8 cellular contexts compared by ENCODE assay signal in genomic region chr3:195106418-195106906, GRCh38.
DNase-seq lines count a peak whose midpoint lies in the region; ATAC-seq and TF ChIP-seq lines count a peak whose summit lies in the region.

No MANE protein-coding gene starts in this region.

- no peaks in the 10 kb centered on the region for H3F3A ChIP-seq in OCI-LY1 (ENCODE audit: insufficient read depth, low read length)

- H3K79me2 ChIP-seq in OCI-LY1 (ENCODE audit: insufficient read depth, low read length): no peaks in the 10 kb centered on the region

- intact Hi-C loops in esophagus muscularis mucosa (cut with DNase I): loop anchor here (2.0 kb wide), 1 partner anchor 424 kb away; no protein-coding TSS in a partner anchor

- peaks cover 8% of the 10 kb centered on the region for H3K4me1 Mint-ChIP-seq in activated T-cell treated with anti-CD3 and anti-CD28 coated beads, Interleukin-2, amount 50 U/mL, for 24 hours (ENCODE audit: low read depth)
- H3K4me1 Mint-ChIP-seq in nephron progenitor cell: peaks cover 36% of the 10 kb centered on the region

- H3K9me3 Mint-ChIP-seq in activated T-cell treated with anti-CD3 and anti-CD28 coated beads, Interleukin-2, amount 50 U/mL, for 24 hours: no peaks in the 10 kb centered on the region
- H3K9me3 Mint-ChIP-seq in nephron progenitor cell: no peaks in the 10 kb centered on the region

- H3K4me1 ChIP-seq in OCI-LY1 (ENCODE audit: insufficient read depth, low read length, severe bottlenecking) (peaks cover 6% of the 10 kb centered on the region), esophagus muscularis mucosa (peaks cover 16 to 24% (median 22%) of the 10 kb centered on the region in 4 donors)

- no peak overlapping the region for H2AFZ ChIP-seq in OCI-LY1 (ENCODE audit: low read length)

- H3K27me3 ChIP-seq in OCI-LY1 (ENCODE audit: insufficient read depth, low read length) (no peaks in the 10 kb centered on the region), esophagus muscularis mucosa (no peaks in the 10 kb centered on the region)

- peak overlapping the region; percentile 21; the same call in 1 of the 2 replicates for H3K4me2 ChIP-seq in OCI-LY1 (ENCODE audit: low read length)

- no peaks in the 10 kb centered on the region for H3K9me2 ChIP-seq in OCI-LY1 (ENCODE audit: low read depth, low read length)

- H3K27ac Mint-ChIP-seq in activated T-cell treated with anti-CD3 and anti-CD28 coated beads, Interleukin-2, amount 50 U/mL, for 24 hours: peak overlapping the region; percentile 53
- H3K27ac Mint-ChIP-seq in nephron progenitor cell: no peak overlapping the region

- no peaks in the 10 kb centered on the region for H4K20me1 ChIP-seq in OCI-LY1 (ENCODE audit: insufficient read depth, low read length)

- peak overlapping the region; percentile 57 for H3K4me3 Mint-ChIP-seq in activated T-cell treated with anti-CD3 and anti-CD28 coated beads, Interleukin-2, amount 50 U/mL, for 24 hours
- H3K4me3 Mint-ChIP-seq in nephron progenitor cell: peak overlapping the region; percentile 36

- peak; percentile 84 for ATAC-seq in HG03354 (IDR thresholded peaks at IDR 0.05; ENCODE audit: poor library complexity, severe bottlenecking, unreplicated experiment)
- ATAC-seq in stimulated activated naive CD8-positive, alpha-beta T cell treated with anti-CD3 and anti-CD28 coated beads, Interleukin-15, Interleukin-2, amounts not matched to agents 100 U/mL and 50 U/mL, for 24 hours: peak; percentile 85

- no peaks in the 10 kb centered on the region for H3K27me3 Mint-ChIP-seq in activated T-cell treated with anti-CD3 and anti-CD28 coated beads, Interleukin-2, amount 50 U/mL, for 24 hours
- no peaks in the 10 kb centered on the region for H3K27me3 Mint-ChIP-seq in nephron progenitor cell (ENCODE audit: low read depth, poor library complexity)

- TF ChIP-seq EP300 in esophagus muscularis mucosa (IDR thresholded peaks at IDR 0.05): no peak

- DNase-seq in NK-92 treated with Interleukin-12 subunit alpha and Interleukin-12 subunit beta, amount 100 ng/mL, for 24 hours (lab: John Stamatoyannopoulos, UW): peak; percentile 45
- no peak for DNase-seq in NK-92 (lab: John Stamatoyannopoulos, UW; ENCODE audit: unreplicated experiment)
- peak; percentile 84 for DNase-seq in activated T-cell treated with anti-CD3 and anti-CD28 coated beads, Interleukin-2, amount 50 U/mL, for 24 hours
- peak; percentile 93 for DNase-seq in esophagus muscularis mucosa (ENCODE audit: extremely low spot score)
- peak; percentile 86 for DNase-seq in nephron progenitor cell
- peak; percentile 81 for DNase-seq in stimulated activated naive CD8-positive, alpha-beta T cell treated with anti-CD3 and anti-CD28 coated beads, Interleukin-15, Interleukin-2, amounts not matched to agents 100 U/mL and 50 U/mL, for 24 hours

- 21% methylated on average over 5 of the region's 29 CpGs for WGBS in esophagus muscularis mucosa

- TF ChIP-seq POLR2A in esophagus muscularis mucosa (IDR thresholded peaks at IDR 0.05; ENCODE audit: low read depth): no peak

- TF ChIP-seq CTCF in OCI-LY1 (IDR thresholded peaks at IDR 0.05; ENCODE audit: low read length) (peak; percentile 100), esophagus muscularis mucosa (IDR thresholded peaks at IDR 0.05) (peak in 2 of 3 experiments; percentile 99 to 100), nephron progenitor cell (IDR thresholded peaks at IDR 0.05) (peak; percentile 100)

- no peak overlapping the region for H3K27ac ChIP-seq in OCI-LY1 (ENCODE audit: low read depth, low read length, poor library complexity, severe bottlenecking)
- H3K27ac ChIP-seq in esophagus muscularis mucosa (replicated peaks in 1 of 4): no peak overlapping the region

- H3K4me3 ChIP-seq in OCI-LY1 (ENCODE audit: low read depth, low read length, poor library complexity, severe bottlenecking) (no peak overlapping the region), esophagus muscularis mucosa (peak overlapping the region; percentile 25 to 46 (median 30))

- no peaks in the 10 kb centered on the region for H3K36me3 Mint-ChIP-seq in activated T-cell treated with anti-CD3 and anti-CD28 coated beads, Interleukin-2, amount 50 U/mL, for 24 hours (ENCODE audit: low read depth)
- H3K36me3 Mint-ChIP-seq in nephron progenitor cell (ENCODE audit: low read depth): peaks cover 5% of the 10 kb centered on the region

- H3K9me3 ChIP-seq in OCI-LY1 (ENCODE audit: low read length) (no peaks in the 10 kb centered on the region), esophagus muscularis mucosa (no peaks in the 10 kb centered on the region)

- H3K36me3 ChIP-seq in OCI-LY1 (ENCODE audit: insufficient read depth, low read length) (no peaks in the 10 kb centered on the region), esophagus muscularis mucosa (no peaks in the 10 kb centered on the region)

- H3K9ac ChIP-seq in OCI-LY1 (ENCODE audit: low read length): no peak overlapping the region
